Comparison of ENCODE assay signal across 10 cellular contexts in genomic region chr11:86291466-86292262, GRCh38. TPM values are rescaled to one million over a fixed set of nuclear protein-coding genes. Genes with fewer than 3 reads are reported as not detected.
DNase-seq lines count a peak whose midpoint lies in the region; ATAC-seq and TF ChIP-seq lines count a peak whose summit lies in the region.
"Had no signal": no experiment of that assay in that cellular context is flagged by ENCODE, and none has a peak within 500 bp of the region (broad histone marks: within the 10 kb centered on the region; RNA-seq: fewer than 3 reads in every experiment).

No MANE protein-coding gene starts in this region.

- DNase-seq in AG04450 (ENCODE audit: low read depth, low spot score) (no peak), GM13976 (ENCODE audit: low spot score) (peak; percentile 51), NCI-H146 treated with DMSO at 0.1 percent for 48 hours (lab: John Stamatoyannopoulos, UW; ENCODE audit: unreplicated experiment) (peak; percentile 22), WTC11 (ENCODE audit: low spot score) (peak; percentile 60), chondrocyte (ENCODE audit: low spot score) (no peak), lower lobe of right lung (no peak)
- DNase-seq in stimulated activated CD8-positive, alpha-beta memory T cell treated with anti-CD3 and anti-CD28 coated beads, Interleukin-15, amount 100 ng/mL, for 1 hour (ENCODE audit: low read depth): peak; percentile 30

- H3K9me3 ChIP-seq in AG04450 (ENCODE audit: control insufficient read depth, insufficient read depth, low read length): no peaks in the 10 kb centered on the region
- no peaks in the 10 kb centered on the region for H3K9me3 ChIP-seq in lower lobe of right lung
- H3K9me3 ChIP-seq: HAP-1 had no signal

- H3K4me3 Mint-ChIP-seq in WTC11 (no peak overlapping the region), chondrocyte (ENCODE audit: unreplicated experiment) (no peak overlapping the region)

- peaks cover 5% of the 10 kb centered on the region for H3K4me1 Mint-ChIP-seq in WTC11
- no peaks in the 10 kb centered on the region for H3K4me1 Mint-ChIP-seq in chondrocyte (ENCODE audit: low read depth)

- no peaks in the 10 kb centered on the region for H3K36me3 Mint-ChIP-seq in WTC11
- no peaks in the 10 kb centered on the region for H3K36me3 Mint-ChIP-seq in chondrocyte (ENCODE audit: low read depth)

- peak; percentile 71 for TF ChIP-seq CTCF in AG04450 (IDR thresholded peaks at IDR 0.05; ENCODE audit: low read depth, low read length)
- peak; percentile 67 for TF ChIP-seq CTCF in GM13976 (IDR thresholded peaks at IDR 0.05; ENCODE audit: borderline replicate concordance, control extremely low read depth, extremely low read depth, insufficient read depth, missing control alignments)
- TF ChIP-seq CTCF in WTC11 (IDR thresholded peaks at IDR 0.05): peak; percentile 53; the same call in 1 of the 2 replicates
- TF ChIP-seq CTCF in chondrocyte (IDR thresholded peaks at IDR 0.05): peak; percentile 96
- peak; percentile 67 for TF ChIP-seq CTCF in lower lobe of right lung (IDR thresholded peaks at IDR 0.05)

- H3K36me3 ChIP-seq in lower lobe of right lung: no peaks in the 10 kb centered on the region
- H3K36me3 ChIP-seq: HAP-1 had no signal

- in situ Hi-C loops in GM13976 (cut with MboI; ENCODE audit: low sequenced_read_pairs, unreplicated experiment): no loop called here

- POLR2A ChIA-PET in AG04450 (lab: Yijun Ruan, JAX) (interaction anchor here (0.7 kb wide), 1 partner anchor 32 kb away, joined by 11 read pairs; no protein-coding TSS in a partner anchor), WTC11 (lab: Charles Lee) (interaction anchor here (0.7 kb wide), 1 partner anchor 530 kb away, joined by 5 read pairs; no protein-coding TSS in a partner anchor)

- CTCF ChIA-PET in AG04450 (lab: Charles Lee) (interaction anchor here (0.6 to 5.3 kb wide), 40 partner anchors 8 to 2000 kb away, joined by 3 to 30 read pairs (median 5); partner anchors contain the start of genes CCDC83 and HIKESHI), WTC11 (lab: Charles Lee) (interaction anchor here (0.6 to 1.4 kb wide), 13 partner anchors 11 to 1766 kb away, joined by 3 to 6 read pairs (median 3); partner anchors contain the start of gene CCDC83)

- H3K27ac Mint-ChIP-seq in WTC11 (no peak overlapping the region), chondrocyte (ENCODE audit: unreplicated experiment) (no peak overlapping the region)

- H3K4me3 ChIP-seq in AG04450 (ENCODE audit: low read depth, low read length) (no peak overlapping the region), lower lobe of right lung (no peak overlapping the region)
- H3K4me3 ChIP-seq: HAP-1, skin epidermis had no signal

- no peaks in the 10 kb centered on the region for H3K4me1 ChIP-seq in lower lobe of right lung
- H3K4me1 ChIP-seq: HAP-1 had no signal

- peak; percentile 76 for ATAC-seq in WTC11
- ATAC-seq in lower lobe of right lung: peak; percentile 59 to 64
- ATAC-seq in HG03159 (IDR thresholded peaks at IDR 0.05; ENCODE audit: unreplicated experiment): no peak

- H3K27me3 ChIP-seq in AG04450 (ENCODE audit: control insufficient read depth, insufficient read depth, low read length) (no peaks in the 10 kb centered on the region), lower lobe of right lung (ENCODE audit: low read depth) (no peaks in the 10 kb centered on the region)

- 0 out of 2 replicates have a peak, but pooled peaks cover 5% of the 10 kb centered on the region for H3K9me3 Mint-ChIP-seq in WTC11
- no peaks in the 10 kb centered on the region for H3K9me3 Mint-ChIP-seq in chondrocyte (ENCODE audit: low read depth)

- H3K27me3 Mint-ChIP-seq in WTC11 (ENCODE audit: low read depth): no peaks in the 10 kb centered on the region; the same call in 1 of the 2 replicates
- no peaks in the 10 kb centered on the region for H3K27me3 Mint-ChIP-seq in chondrocyte (ENCODE audit: low read depth)

- intact Hi-C loops in lower lobe of right lung (cut with DNase I): no loop called here

- no peak overlapping the region for H3K27ac ChIP-seq in AG04450 (ENCODE audit: low read depth, low read length)
- H3K27ac ChIP-seq in lower lobe of right lung: no peak overlapping the region

TF ChIP-seq in WTC11, 78 proteins besides CTCF, POLR2A, EP300 and RAD21 (continues in another document):
- TF ChIP-seq TCF7 (CRISPR knock-in tag; IDR thresholded peaks at IDR 0.05; ENCODE audit: low read depth): no peak
- TF ChIP-seq ZNF263 (CRISPR knock-in tag; IDR thresholded peaks at IDR 0.05; ENCODE audit: low read depth): no peak
- TF ChIP-seq ERG (CRISPR knock-in tag; IDR thresholded peaks at IDR 0.05): no peak
- no peak for TF ChIP-seq ATF2 (CRISPR knock-in tag; IDR thresholded peaks at IDR 0.05; ENCODE audit: borderline replicate concordance, low read depth)
- no peak for TF ChIP-seq NR3C1 (CRISPR knock-in tag; conservative IDR thresholded peaks at IDR 0.05; ENCODE audit: low read depth)
- TF ChIP-seq JAZF1 (CRISPR knock-in tag; IDR thresholded peaks at IDR 0.05): no peak
- TF ChIP-seq GRHL2 (CRISPR knock-in tag; IDR thresholded peaks at IDR 0.05; ENCODE audit: insufficient replicate concordance, severe bottlenecking): no peak
- TF ChIP-seq IRF2 (CRISPR knock-in tag; IDR thresholded peaks at IDR 0.05; ENCODE audit: borderline replicate concordance, low read depth): no peak
- no peak for TF ChIP-seq ZMAT4 (CRISPR knock-in tag; IDR thresholded peaks at IDR 0.05)
- no peak for TF ChIP-seq ZBTB43 (CRISPR knock-in tag; IDR thresholded peaks at IDR 0.05)

RNA-seq across cellular contexts. Expression of gene HIKESHI, which starts 10.4 kb away (rescaled TPM):
- polyA plus RNA-seq in AG04450 (2011; rRNA removed): 120 and 129 TPM in 2 replicates
- polyA minus RNA-seq in AG04450 (2011; rRNA and poly(A)+ RNA removed): 21.7 and 42.7 TPM in 2 replicates
- 48.3 to 57.1 TPM (median 52.8 TPM) in 3 replicates for total RNA-seq in WTC11 (2021)
- total RNA-seq in chondrocyte: 32.1 to 39.4 TPM (median 34.5 TPM) in 3 replicates
- 29.5 TPM for total RNA-seq in lower lobe of right lung

RNA-seq across cellular contexts. Expression of gene EED, which starts 47.1 kb away (rescaled TPM):
- 11.9 and 17.5 TPM in 2 replicates for polyA plus RNA-seq in AG04450 (2011; rRNA removed)
- polyA minus RNA-seq in AG04450 (2011; rRNA and poly(A)+ RNA removed): 11.4 and 16.4 TPM in 2 replicates
- total RNA-seq in WTC11 (2021) (24.7 to 27.7 TPM (median 27.3 TPM) in 3 replicates), chondrocyte (13.8 to 22.8 TPM (median 14.1 TPM) in 3 replicates), lower lobe of right lung (21.0 TPM)

Comparison
In these comparisons a context has a peak if more than half of its experiments do, and no peak if none do; other contexts are left out.
1. DNase-seq: peak in GM13976 (single experiment), NCI-H146 treated with DMSO at 0.1 percent for 48 hours (single experiment), WTC11 (single experiment) and stimulated activated CD8-positive, alpha-beta memory T cell treated with anti-CD3 and anti-CD28 coated beads, Interleukin-15, amount 100 ng/mL, for 1 hour (single experiment); none in AG04450 (single experiment), chondrocyte (single experiment) and lower lobe of right lung (single experiment).
2. Peak in every context shown above with its lines, with median percentiles within 50 percentile points of each other: CTCF ChIP-seq.